Comparison of ENCODE assay signal across 8 cellular contexts in the genomic region with DNA sequence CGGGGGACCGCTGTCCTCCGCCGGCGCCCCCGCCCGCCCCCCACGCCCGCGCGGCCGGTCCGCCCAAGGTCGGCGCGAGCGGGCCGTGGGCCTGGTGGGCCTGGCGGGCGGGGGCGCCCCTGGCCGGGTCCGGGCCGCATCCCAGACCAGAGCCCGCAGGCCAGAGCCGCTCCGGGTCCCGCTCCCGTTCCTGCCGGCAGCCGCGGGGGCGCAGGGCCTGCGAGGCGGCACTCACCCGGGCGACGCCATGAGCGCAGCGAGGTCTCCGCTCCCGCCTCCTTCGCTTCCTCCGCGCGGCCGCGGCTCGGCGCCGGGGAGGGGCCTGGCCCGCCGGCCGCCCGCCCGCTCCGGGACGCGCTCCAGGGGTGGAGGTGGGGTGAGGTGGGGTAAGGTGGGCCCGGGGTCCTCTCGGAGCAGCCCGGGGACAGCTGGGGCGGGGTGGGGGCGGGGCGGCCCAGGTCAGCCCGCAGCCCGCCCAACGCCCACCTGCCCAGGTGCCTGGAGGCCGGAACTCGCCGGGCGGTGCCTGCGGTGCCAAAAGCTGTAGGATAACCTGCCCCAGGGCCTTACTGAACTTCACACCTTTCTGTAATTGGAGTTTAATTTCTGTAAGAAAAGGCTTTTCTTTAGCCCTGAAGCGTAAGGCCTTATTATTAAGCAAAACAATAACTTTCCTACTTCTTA. TPM values are rescaled to one million over a fixed set of nuclear protein-coding genes. Genes with fewer than 3 reads are reported as not detected.
DNase-seq lines count a peak whose midpoint lies in the region; ATAC-seq and TF ChIP-seq lines count a peak whose summit lies in the region.

A gene with protein sequence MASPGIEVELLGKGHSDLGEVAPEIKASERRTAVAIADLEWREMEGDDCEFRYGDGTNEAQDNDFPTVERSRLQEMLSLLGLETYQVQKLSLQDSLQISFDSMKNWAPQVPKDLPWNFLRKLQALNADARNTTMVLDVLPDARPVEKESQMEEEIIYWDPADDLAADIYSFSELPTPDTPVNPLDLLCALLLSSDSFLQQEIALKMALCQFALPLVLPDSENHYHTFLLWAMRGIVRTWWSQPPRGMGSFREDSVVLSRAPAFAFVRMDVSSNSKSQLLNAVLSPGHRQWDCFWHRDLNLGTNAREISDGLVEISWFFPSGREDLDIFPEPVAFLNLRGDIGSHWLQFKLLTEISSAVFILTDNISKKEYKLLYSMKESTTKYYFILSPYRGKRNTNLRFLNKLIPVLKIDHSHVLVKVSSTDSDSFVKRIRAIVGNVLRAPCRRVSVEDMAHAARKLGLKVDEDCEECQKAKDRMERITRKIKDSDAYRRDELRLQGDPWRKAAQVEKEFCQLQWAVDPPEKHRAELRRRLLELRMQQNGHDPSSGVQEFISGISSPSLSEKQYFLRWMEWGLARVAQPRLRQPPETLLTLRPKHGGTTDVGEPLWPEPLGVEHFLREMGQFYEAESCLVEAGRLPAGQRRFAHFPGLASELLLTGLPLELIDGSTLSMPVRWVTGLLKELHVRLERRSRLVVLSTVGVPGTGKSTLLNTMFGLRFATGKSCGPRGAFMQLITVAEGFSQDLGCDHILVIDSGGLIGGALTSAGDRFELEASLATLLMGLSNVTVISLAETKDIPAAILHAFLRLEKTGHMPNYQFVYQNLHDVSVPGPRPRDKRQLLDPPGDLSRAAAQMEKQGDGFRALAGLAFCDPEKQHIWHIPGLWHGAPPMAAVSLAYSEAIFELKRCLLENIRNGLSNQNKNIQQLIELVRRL (minus strand): TSS at position 270 of the 684 bp plus-strand sequence. CDS start 21 bp downstream, at position 249.

- H3K27ac ChIP-seq in RWPE1: peak within 1 kb of the TSS; percentile 85
- peak within 1 kb of the TSS; percentile 82 to 90 for H3K27ac ChIP-seq in tibial artery

- H3K36me3 ChIP-seq in BE2C (no peaks in the 10 kb centered on the region), tibial artery (no peaks in the 10 kb centered on the region)

- H3K4me1 ChIP-seq in BE2C (peaks cover 11% of the 10 kb centered on the region), tibial artery (peaks cover 0 to 41% (median 25%) of the 10 kb centered on the region in 4 donors)

- POLR2A ChIA-PET in RWPE1 (lab: Yijun Ruan, JAX; ENCODE audit: low non-redundant PET): no interaction called here

- H3K27me3 ChIP-seq in BE2C (no peaks in the 10 kb centered on the region; the same call in 1 of the 2 replicates), tibial artery (no peaks in the 10 kb centered on the region)

- H3K4me3 ChIP-seq in BE2C (ENCODE audit: low read depth, low read length) (peak within 1 kb of the TSS; percentile 83), tibial artery (peak within 1 kb of the TSS; percentile 66 to 71)

- CTCF ChIA-PET in RWPE1 (lab: Yijun Ruan, JAX): interaction anchor here (0.9 kb wide), 1 partner anchor 68 kb away, joined by 3 read pairs; no protein-coding TSS in a partner anchor

- ATAC-seq in GM19043 (IDR thresholded peaks at IDR 0.05; ENCODE audit: low read depth, unreplicated experiment): peak; percentile 75
- ATAC-seq in HG03354 (IDR thresholded peaks at IDR 0.05; ENCODE audit: poor library complexity, severe bottlenecking, unreplicated experiment): peak; percentile 79

- DNase-seq in BE2C (peak; percentile 65), RWPE1 (ENCODE audit: low spot score) (peak; percentile 65), globus pallidus (ENCODE audit: low spot score) (peak; percentile 35), occipital lobe (lab: John Stamatoyannopoulos, UW) (no peak), tibial artery (peak; percentile 25 to 71)
- DNase-seq in activated naive CD4-positive, alpha-beta T cell treated with Interleukin-2 at 50 U/mL for 16 hours: peak; percentile 55

- intact Hi-C loops in tibial artery (cut with DNase I; ENCODE audit: low total_unique reads): loop anchor here (5.0 kb wide), 1 partner anchor 34 kb away; no protein-coding TSS in a partner anchor

- H3K9me3 ChIP-seq in BE2C: no peaks in the 10 kb centered on the region
- no peaks in the 10 kb centered on the region for H3K9me3 ChIP-seq in tibial artery

- TF ChIP-seq CTCF in BE2C (IDR thresholded peaks at IDR 0.05; ENCODE audit: low read depth, low read length) (no peak), RWPE1 (conservative IDR thresholded peaks at IDR 0.05; ENCODE audit: low read depth) (no peak), tibial artery (IDR thresholded peaks at IDR 0.05) (no peak)

RNA-seq across cellular contexts. Expression of the gene that starts here (rescaled TPM):
- 34.4 TPM for polyA plus RNA-seq in BE2C (2012; ENCODE audit: insufficient read depth, insufficient read length, low read depth)
- total RNA-seq in occipital lobe: 34.9 TPM
